Comparison of ENCODE assay signal across 27 cellular contexts in genomic region chr12:13126494-13126893, GRCh38. TPM values are rescaled to one million over a fixed set of nuclear protein-coding genes. Genes with fewer than 3 reads are reported as not detected.
A peak's percentile ranks its signal among the peaks of the same experiment; 100 is the strongest.
DNase-seq lines count a peak whose midpoint lies in the region; ATAC-seq, FAIRE-seq and TF ChIP-seq lines count a peak whose summit lies in the region.
"Had no signal": no experiment of that assay in that cellular context is flagged by ENCODE, and none has a peak within 500 bp of the region (broad histone marks: within the 10 kb centered on the region; RNA-seq: fewer than 3 reads in every experiment).

No MANE protein-coding gene starts in this region.

- H4K20me1 ChIP-seq in osteoblast (ENCODE audit: insufficient read depth, low read length): no peaks in the 10 kb centered on the region
- H4K20me1 ChIP-seq: BLaER1 treated with 17β-estradiol and CSF1 and Interleukin-3, amounts not matched to agents 10 nM and 100 nM had no signal

- CTCF ChIA-PET in A549 (lab: Yijun Ruan, JAX) (interaction anchor here (1.3 to 1.5 kb wide), 3 partner anchors 9 to 60 kb away, joined by 3 to 5 read pairs (median 3); no protein-coding TSS in a partner anchor), Panc1 (lab: Charles Lee) (no interaction called here)
- CTCF ChIA-PET in activated CD4-positive, alpha-beta memory T cell treated with anti-CD3 and anti-CD28 coated beads for 36 hours (lab: Charles Lee): interaction anchor here (1.0 kb wide), 1 partner anchor 72 kb away, joined by 3 read pairs; no protein-coding TSS in a partner anchor

- TF ChIP-seq POLR2A in A549 (IDR thresholded peaks at IDR 0.05; ENCODE audit: low read length): no peak

- no peak for ATAC-seq in A549
- ATAC-seq in Panc1: no peak
- ATAC-seq in HG03280 (IDR thresholded peaks at IDR 0.05; ENCODE audit: unreplicated experiment): no peak
- ATAC-seq: GM23338, Right ventricle myocardium inferior, SK-N-SH treated with all-trans-retinoic acid at 6 μM for 48 hours had no signal

- no peaks in the 10 kb centered on the region for H3K36me3 Mint-ChIP-seq in activated CD4-positive, alpha-beta memory T cell treated with anti-CD3 and anti-CD28 coated beads for 36 hours

- FAIRE-seq in A549 (lab: Jason Lieb, UNC): no peak
- FAIRE-seq: A204.1, D721Med had no signal

- H3K27me3 Mint-ChIP-seq in activated CD4-positive, alpha-beta memory T cell treated with anti-CD3 and anti-CD28 coated beads for 36 hours: peaks cover 4% of the 10 kb centered on the region

- TF ChIP-seq EP300 in A549 (IDR thresholded peaks at IDR 0.05): no peak

- no peak overlapping the region for H3K4me3 Mint-ChIP-seq in activated CD4-positive, alpha-beta memory T cell treated with anti-CD3 and anti-CD28 coated beads for 36 hours
- H3K4me3 Mint-ChIP-seq: CD4-positive, alpha-beta T cell; GM23338; H9; HFFc6 had no signal

- H3K4me3 ChIP-seq in A549 (no peak overlapping the region), Panc1 (ENCODE audit: low read depth in 2 of 2, low read length in 2 of 2) (no peak overlapping the region), osteoblast (ENCODE audit: insufficient read depth, low read length) (no peak overlapping the region)
- H3K4me3 ChIP-seq: BLaER1 treated with 17β-estradiol and CSF1 and Interleukin-3, amounts not matched to agents 10 nM and 100 nM; GM23338; SJCRH30 had no signal

- no peaks in the 10 kb centered on the region for H3K4me1 Mint-ChIP-seq in activated CD4-positive, alpha-beta memory T cell treated with anti-CD3 and anti-CD28 coated beads for 36 hours (ENCODE audit: low read depth)

- no peak for DNase-seq in A549 (ENCODE audit: low read depth in 1 of 2, low spot score in 1 of 2)
- no peak for DNase-seq in Panc1 (ENCODE audit: low read depth, low spot score)
- DNase-seq in fibroblast of gingiva (ENCODE audit: low read depth): peak; percentile 20
- peak; percentile 19 for DNase-seq in osteoblast (ENCODE audit: insufficient read length, low spot score, missing footprints)
- no peak for DNase-seq in activated CD4-positive, alpha-beta memory T cell treated with anti-CD3 and anti-CD28 coated beads for 36 hours
- no peak for DNase-seq in hepatic stellate cell (ENCODE audit: low spot score)
- DNase-seq: AML-193; CD4-positive, alpha-beta T cell; H9; HFFc6; IMR-90; KG1; NCI-H1092 treated with DMSO at 0.1 percent for 48 hours; NCI-H1436; NCI-H187; NCI-H2171 treated with DMSO at 0.1 percent for 48 hours; NCI-H345; NCI-H510A treated with DMSO at 0.1 percent for 48 hours; NCI-H774; SJCRH30 had no signal

- H3K36me3 ChIP-seq in Panc1 (ENCODE audit: control insufficient read depth, insufficient read depth, low read length): no peaks in the 10 kb centered on the region
- H3K36me3 ChIP-seq in osteoblast (ENCODE audit: insufficient read depth, low read length): no peaks in the 10 kb centered on the region
- H3K36me3 ChIP-seq: BLaER1 treated with 17β-estradiol and CSF1 and Interleukin-3, amounts not matched to agents 10 nM and 100 nM; SJCRH30 had no signal

- H3K27ac ChIP-seq in A549: no peak overlapping the region; a peak in 1 of 6 replicates
- H3K27ac ChIP-seq in Panc1 (ENCODE audit: low read length): peak overlapping the region; percentile 4; the same call in 1 of the 2 replicates
- H3K27ac ChIP-seq in osteoblast (ENCODE audit: low read depth, low read length): no peak overlapping the region
- H3K27ac ChIP-seq: BLaER1 treated with 17β-estradiol and CSF1 and Interleukin-3, amounts not matched to agents 10 nM and 100 nM; SJCRH30 had no signal

- no peaks in the 10 kb centered on the region for H3K79me2 ChIP-seq in osteoblast (ENCODE audit: insufficient read depth, low read length)

- H3K27ac Mint-ChIP-seq in activated CD4-positive, alpha-beta memory T cell treated with anti-CD3 and anti-CD28 coated beads for 36 hours: no peak overlapping the region
- H3K27ac Mint-ChIP-seq: CD4-positive, alpha-beta T cell; GM23338; H9; HFFc6 had no signal

- H3K9me3 Mint-ChIP-seq in activated CD4-positive, alpha-beta memory T cell treated with anti-CD3 and anti-CD28 coated beads for 36 hours: no peaks in the 10 kb centered on the region
- H3K9me3 Mint-ChIP-seq: CD4-positive, alpha-beta T cell; GM23338; H9; HFFc6 had no signal

- POLR2A ChIA-PET in A549 (lab: Yijun Ruan, JAX): no interaction called here
- POLR2A ChIA-PET in Panc1 (lab: Charles Lee): no interaction called here
- POLR2A ChIA-PET in activated CD4-positive, alpha-beta memory T cell treated with anti-CD3 and anti-CD28 coated beads for 36 hours (lab: Charles Lee): no interaction called here

- no peak overlapping the region for H2AFZ ChIP-seq in osteoblast (ENCODE audit: low read length)
- H2AFZ ChIP-seq: GM23338 had no signal

- no TSS peak for BruUV-seq in Panc1 (replicated peaks; lab: Mats Ljungman, UMichigan)

- intact Hi-C loops in Panc1 (cut with micrococcal nuclease; ENCODE audit: unreplicated experiment): no loop called here
- intact Hi-C loops in activated CD4-positive, alpha-beta memory T cell treated with anti-CD3 and anti-CD28 coated beads for 36 hours (cut with micrococcal nuclease): no loop called here

- H3K27me3 ChIP-seq in Panc1 (ENCODE audit: control insufficient read depth, insufficient read depth, low read length): no peaks in the 10 kb centered on the region
- H3K27me3 ChIP-seq in osteoblast (ENCODE audit: insufficient read depth, low read length): no peaks in the 10 kb centered on the region
- H3K27me3 ChIP-seq: BLaER1 treated with 17β-estradiol and CSF1 and Interleukin-3, amounts not matched to agents 10 nM and 100 nM; SJCRH30 had no signal

- TF ChIP-seq CTCF in A549 (IDR thresholded peaks at IDR 0.05): no peak
- no peak for TF ChIP-seq CTCF in Panc1 (IDR thresholded peaks at IDR 0.05)
- TF ChIP-seq CTCF in osteoblast (IDR thresholded peaks at IDR 0.05; ENCODE audit: extremely low read depth, low read depth, low read length): no peak

- H3K9me3 ChIP-seq in A549: no peaks in the 10 kb centered on the region
- H3K9me3 ChIP-seq in Panc1 (ENCODE audit: control insufficient read depth, insufficient read depth, low read depth, low read length): no peaks in the 10 kb centered on the region
- no peaks in the 10 kb centered on the region for H3K9me3 ChIP-seq in osteoblast (ENCODE audit: low read depth, low read length)
- H3K9me3 ChIP-seq: SJCRH30 had no signal

- H3K4me2 ChIP-seq in A549 (peak overlapping the region; percentile 37; the same call in 1 of the 3 replicates), osteoblast (ENCODE audit: insufficient read depth, low read length) (no peak overlapping the region)
- H3K4me2 ChIP-seq: GM23338 had no signal

- no peak for TF ChIP-seq RAD21 in A549 (conservative IDR thresholded peaks at IDR 0.05 in 1 of 2, IDR thresholded peaks at IDR 0.05 in 1 of 2)

- peaks cover 57% of the 10 kb centered on the region for H3K4me1 ChIP-seq in A549
- H3K4me1 ChIP-seq in Panc1 (ENCODE audit: control insufficient read depth, insufficient read depth, low read length): peaks cover 22% of the 10 kb centered on the region
- H3K4me1 ChIP-seq in osteoblast (ENCODE audit: insufficient read depth, low read length): peaks cover 15% of the 10 kb centered on the region

- 85% methylated on average over 3 of the region's 3 CpGs for WGBS in A549 (ENCODE audit: missing lambda C conversion rate)

- in situ Hi-C loops in Panc1 (cut with HindIII; ENCODE audit: low pct_unique_long_range_greater_than_20kb, low sequenced_read_pairs): no loop called here

TF ChIP-seq in A549, 52 proteins besides CTCF, POLR2A, EP300 and RAD21:
- TF ChIP-seq HDAC2 (IDR thresholded peaks at IDR 0.05): no peak
- no peak for TF ChIP-seq SREBF2 (IDR thresholded peaks at IDR 0.05)
- TF ChIP-seq RNF2 (IDR thresholded peaks at IDR 0.05; ENCODE audit: borderline replicate concordance, low read depth): no peak
- no peak for TF ChIP-seq MAFK (IDR thresholded peaks at IDR 0.05; ENCODE audit: partially characterized antibody)
- no peak for TF ChIP-seq ELK1 (IDR thresholded peaks at IDR 0.05; ENCODE audit: low read depth, low read length)
- no peak for TF ChIP-seq TFCP2L1 (CRISPR knock-in tag; IDR thresholded peaks at IDR 0.05)
TF ChIP-seq in A549: peak in this region for 0.

RNA-seq across cellular contexts. Expression of gene GSG1, which starts 23.0 kb away (rescaled TPM):
- polyA plus RNA-seq in A549 (2011; rRNA removed) (not detected in 2 replicates), A549 (2017; fragmentation: RNase III; extraction: RNeasy Plus Mini Kit Qiagen cat#74134 plus additional on column Dnase treatment) (0.06 to 0.26 TPM (median 0.16 TPM) in 3 replicates)
- polyA plus RNA-seq in A549 (2012; cell fraction: cytosol; rRNA removed): 0.06 and 0.09 TPM in 2 replicates
- 0.07 and 0.10 TPM in 2 replicates for polyA plus RNA-seq in A549 (2012; cell fraction: nucleus; rRNA removed)
- polyA minus RNA-seq in A549 (2011; rRNA and poly(A)+ RNA removed): 0.25 TPM in 1 of 2 replicates, not detected in the other
- total RNA-seq in Panc1 (2021; ENCODE audit: unreplicated experiment) (not detected), osteoblast (0.29 and 0.36 TPM in 2 replicates)
- polyA plus RNA-seq in Panc1 (2012; ENCODE audit: insufficient read length): not detected
- not detected for total RNA-seq in activated CD4-positive, alpha-beta memory T cell treated with anti-CD3 and anti-CD28 coated beads for 36 hours
- total RNA-seq: CD4-positive, alpha-beta T cell; Right ventricle myocardium inferior had no signal

Comparison
In these comparisons a context has a peak if more than half of its experiments do, and no peak if none do; other contexts are left out.
1. DNase-seq: peak in fibroblast of gingiva (single experiment) and osteoblast (single experiment); none in A549 (0 of 2), Panc1 (single experiment), activated CD4-positive, alpha-beta memory T cell treated with anti-CD3 and anti-CD28 coated beads for 36 hours (single experiment) and hepatic stellate cell (single experiment).